Comparison of ENCODE assay signal across 32 cellular contexts in the genomic region with DNA sequence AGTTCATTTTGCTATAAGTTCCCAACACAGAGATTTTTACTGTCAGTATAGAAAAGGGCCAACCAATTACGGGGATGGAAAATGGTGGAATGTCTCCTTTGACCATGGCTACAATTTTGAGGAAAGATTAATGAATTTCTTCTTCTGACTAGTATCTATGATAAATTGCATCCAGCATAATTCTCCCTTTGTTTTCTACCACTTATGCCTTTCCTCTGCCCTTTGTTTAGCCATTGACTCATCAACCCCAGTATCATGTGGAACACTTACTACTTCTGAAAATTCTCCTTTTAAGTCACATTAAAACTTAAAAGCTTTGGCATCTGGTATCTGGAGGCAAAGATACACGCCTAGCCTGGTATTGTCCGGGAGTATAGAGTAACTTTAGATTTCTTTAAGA.
"Had no signal": no experiment of that assay in that cellular context is flagged by ENCODE, and none has a peak within 500 bp of the region (broad histone marks: within the 10 kb centered on the region; RNA-seq: fewer than 3 reads in every experiment).

No MANE protein-coding gene starts in this region.

- H3K27ac Mint-ChIP-seq: activated B cell treated with CpG ODN at 0.5 μM for 24 hours; activated CD4-positive, alpha-beta memory T cell treated with anti-CD3 and anti-CD28 coated beads, Interleukin-2, amount 10 ng/mL, durations not matched to agents 7 days and 5 days; activated CD8-positive, alpha-beta memory T cell treated with anti-CD3 and anti-CD28 coated beads, Interleukin-2, amount 10 ng/mL, durations not matched to agents 7 days and 5 days; activated naive CD4-positive, alpha-beta T cell treated with anti-CD3 and anti-CD28 coated beads, Interleukin-2, amount 10 ng/mL, durations not matched to agents 7 days and 5 days; activated naive CD8-positive, alpha-beta T cell; activated naive CD8-positive, alpha-beta T cell treated with anti-CD3 and anti-CD28 coated beads, Interleukin-2, amount 50 U/mL, for 24 hours; T-helper 1 cell treated with Interleukin-12 subunit alpha and Interleukin-12 subunit beta and Interleukin-4 antibody, amounts not matched to agents 30 μg/mL and 1 μg/mL, for 36 hours; T-helper 2 cell treated with Interferon-gamma antibody and Interleukin-4, amounts not matched to agents 5 μg/mL and 100 μg/mL, for 36 hours had no signal

- DNase-seq: activated B cell treated with CpG ODN at 0.5 μM for 24 hours; activated CD4-positive, alpha-beta memory T cell treated with anti-CD3 and anti-CD28 coated beads, Interleukin-2, amount 10 ng/mL, durations not matched to agents 7 days and 5 days; activated CD4-positive, alpha-beta T cell treated with anti-CD3 and anti-CD28 coated beads for 1 hour; activated CD4-positive, alpha-beta T cell treated with anti-CD3 and anti-CD28 coated beads for 48 hours; activated CD8-positive, alpha-beta memory T cell treated with anti-CD3 and anti-CD28 coated beads for 24 hours; activated CD8-positive, alpha-beta memory T cell treated with anti-CD3 and anti-CD28 coated beads, Interleukin-2, amount 10 ng/mL, durations not matched to agents 7 days and 5 days; activated CD8-positive, alpha-beta memory T cell treated with anti-CD3 and anti-CD28 coated beads, Interleukin-2, amount 50 U/mL, for 48 hours; activated effector memory CD4-positive, alpha-beta T cell treated with Interleukin-2 at 50 U/mL for 16 hours; activated naive CD4-positive, alpha-beta T cell treated with anti-CD3 and anti-CD28 coated beads, Interleukin-2, amount 10 ng/mL, durations not matched to agents 7 days and 5 days; activated naive CD8-positive, alpha-beta T cell treated with anti-CD3 and anti-CD28 coated beads, Interleukin-2, amount 50 U/mL, for 24 hours; activated T-cell treated with anti-CD3 and anti-CD28 coated beads, Interleukin-2, amount 50 U/mL, for 48 hours; anterior cingulate cortex; brain microvascular endothelial cell; Kasumi-1; MG63; NCI-H1048; NCI-H1105 treated with DMSO at 0.1 percent for 48 hours; NCI-H1436; NCI-H1694; NCI-H1930; NCI-H2081 treated with DMSO at 0.1 percent for 48 hours; NCI-H345; NCI-H524 treated with DMSO at 0.1 percent for 48 hours; NK-92 treated with Interleukin-12 subunit alpha and Interleukin-12 subunit beta, amount 100 ng/mL, for 24 hours; PC-3; Peyer's patch; SIG-M5 had no signal

- H3K36me3 ChIP-seq: brain microvascular endothelial cell, MG63, Peyer's patch had no signal

- H3K4me3 ChIP-seq: MG63, Peyer's patch had no signal

- H3K4me1 ChIP-seq: Peyer's patch had no signal

- ATAC-seq: activated CD8-positive, alpha-beta memory T cell treated with anti-CD3 and anti-CD28 coated beads, Interleukin-2, amount 10 ng/mL, durations not matched to agents 7 days and 5 days; activated naive CD8-positive, alpha-beta T cell treated with anti-CD3 and anti-CD28 coated beads, Interleukin-2, amount 50 U/mL, for 24 hours; PC-3; Right ventricle myocardium inferior had no signal

- H3K27me3 Mint-ChIP-seq: activated B cell treated with CpG ODN at 0.5 μM for 24 hours; activated CD4-positive, alpha-beta memory T cell treated with anti-CD3 and anti-CD28 coated beads, Interleukin-2, amount 10 ng/mL, durations not matched to agents 7 days and 5 days; activated CD8-positive, alpha-beta memory T cell treated with anti-CD3 and anti-CD28 coated beads, Interleukin-2, amount 10 ng/mL, durations not matched to agents 7 days and 5 days; activated naive CD4-positive, alpha-beta T cell treated with anti-CD3 and anti-CD28 coated beads, Interleukin-2, amount 10 ng/mL, durations not matched to agents 7 days and 5 days; activated naive CD8-positive, alpha-beta T cell; activated naive CD8-positive, alpha-beta T cell treated with anti-CD3 and anti-CD28 coated beads, Interleukin-2, amount 50 U/mL, for 24 hours had no signal

- H3K27me3 ChIP-seq: brain microvascular endothelial cell, MG63, Peyer's patch had no signal

- H3K36me3 Mint-ChIP-seq: activated CD8-positive, alpha-beta memory T cell treated with anti-CD3 and anti-CD28 coated beads, Interleukin-2, amount 10 ng/mL, durations not matched to agents 7 days and 5 days; activated naive CD4-positive, alpha-beta T cell treated with anti-CD3 and anti-CD28 coated beads, Interleukin-2, amount 10 ng/mL, durations not matched to agents 7 days and 5 days; activated naive CD8-positive, alpha-beta T cell had no signal

- H3K4me1 Mint-ChIP-seq: activated B cell treated with CpG ODN at 0.5 μM for 24 hours; activated CD4-positive, alpha-beta memory T cell treated with anti-CD3 and anti-CD28 coated beads, Interleukin-2, amount 10 ng/mL, durations not matched to agents 7 days and 5 days; activated CD8-positive, alpha-beta memory T cell treated with anti-CD3 and anti-CD28 coated beads, Interleukin-2, amount 10 ng/mL, durations not matched to agents 7 days and 5 days; activated naive CD4-positive, alpha-beta T cell treated with anti-CD3 and anti-CD28 coated beads, Interleukin-2, amount 10 ng/mL, durations not matched to agents 7 days and 5 days; activated naive CD8-positive, alpha-beta T cell treated with anti-CD3 and anti-CD28 coated beads, Interleukin-2, amount 50 U/mL, for 24 hours had no signal

- H3K27ac ChIP-seq: brain microvascular endothelial cell, Peyer's patch, RWPE1 had no signal

- H3K9me3 Mint-ChIP-seq: activated CD4-positive, alpha-beta memory T cell treated with anti-CD3 and anti-CD28 coated beads, Interleukin-2, amount 10 ng/mL, durations not matched to agents 7 days and 5 days; activated naive CD4-positive, alpha-beta T cell treated with anti-CD3 and anti-CD28 coated beads, Interleukin-2, amount 10 ng/mL, durations not matched to agents 7 days and 5 days; activated naive CD8-positive, alpha-beta T cell treated with anti-CD3 and anti-CD28 coated beads, Interleukin-2, amount 50 U/mL, for 24 hours; T-helper 1 cell treated with Interleukin-12 subunit alpha and Interleukin-12 subunit beta and Interleukin-4 antibody, amounts not matched to agents 30 μg/mL and 1 μg/mL, for 36 hours; T-helper 2 cell treated with Interferon-gamma antibody and Interleukin-4, amounts not matched to agents 5 μg/mL and 100 μg/mL, for 36 hours had no signal

- H3K9me3 ChIP-seq: MG63, Peyer's patch had no signal

- H3K4me3 Mint-ChIP-seq: activated B cell treated with CpG ODN at 0.5 μM for 24 hours; activated CD4-positive, alpha-beta memory T cell treated with anti-CD3 and anti-CD28 coated beads, Interleukin-2, amount 10 ng/mL, durations not matched to agents 7 days and 5 days; activated CD8-positive, alpha-beta memory T cell treated with anti-CD3 and anti-CD28 coated beads, Interleukin-2, amount 10 ng/mL, durations not matched to agents 7 days and 5 days; activated naive CD4-positive, alpha-beta T cell treated with anti-CD3 and anti-CD28 coated beads, Interleukin-2, amount 10 ng/mL, durations not matched to agents 7 days and 5 days; activated naive CD8-positive, alpha-beta T cell; activated naive CD8-positive, alpha-beta T cell treated with anti-CD3 and anti-CD28 coated beads, Interleukin-2, amount 50 U/mL, for 24 hours; T-helper 1 cell treated with Interleukin-12 subunit alpha and Interleukin-12 subunit beta and Interleukin-4 antibody, amounts not matched to agents 30 μg/mL and 1 μg/mL, for 36 hours; T-helper 2 cell treated with Interferon-gamma antibody and Interleukin-4, amounts not matched to agents 5 μg/mL and 100 μg/mL, for 36 hours had no signal
